13 cellular contexts compared by ENCODE assay signal in genomic region chr20:50017160-50017559, GRCh38. TPM values are rescaled to one million over a fixed set of nuclear protein-coding genes. Genes with fewer than 3 reads are reported as not detected.
"Had no signal": no experiment of that assay in that cellular context is flagged by ENCODE, and none has a peak within 500 bp of the region (broad histone marks: within the 10 kb centered on the region; RNA-seq: fewer than 3 reads in every experiment).

No MANE protein-coding gene starts in this region.

- DNase-seq: activated CD4-positive, CD25-positive, alpha-beta regulatory T cell treated with anti-CD3 and anti-CD28 coated beads, Interleukin-2, amount 50 U/mL, for 72 hours; activated naive CD4-positive, alpha-beta T cell treated with Interleukin-2 at 50 U/mL for 16 hours; activated naive CD8-positive, alpha-beta T cell treated with anti-CD3 and anti-CD28 coated beads, Interleukin-2, amount 50 U/mL, for 24 hours; activated T-cell treated with anti-CD3 and anti-CD28 coated beads for 4 hours; hippocampal formation; left ventricle myocardium superior; ovary; stimulated activated CD4-positive, alpha-beta T cell treated with anti-CD3 and anti-CD28 coated beads, Interleukin-1b, Interleukin-23, amount 100 ng/mL, for 48 hours; T-cell; T-helper 9 cell had no signal

- ATAC-seq: activated naive CD8-positive, alpha-beta T cell treated with anti-CD3 and anti-CD28 coated beads, Interleukin-2, amount 50 U/mL, for 24 hours; T-cell had no signal

- H3K9me3 ChIP-seq: ovary, tibial nerve, vagina had no signal

- H3K36me3 ChIP-seq: ovary, tibial nerve, vagina had no signal

- H3K27ac ChIP-seq: ovary, vagina had no signal

- H3K27me3 ChIP-seq: ovary, tibial nerve, vagina had no signal

- H3K4me3 ChIP-seq: ovary, tibial nerve, vagina had no signal

RNA-seq across cellular contexts. Expression of gene SNAI1, which starts 34.4 kb away (rescaled TPM):
- total RNA-seq: kidney epithelial cell had no signal
